8 cellular contexts compared by ENCODE assay signal in genomic region chr6:157756708-157757429, GRCh38.
DNase-seq lines count a peak whose midpoint lies in the region; ATAC-seq, FAIRE-seq and TF ChIP-seq lines count a peak whose summit lies in the region.

No MANE protein-coding gene starts in this region.

- CTCF ChIA-PET in CD8-positive, alpha-beta T cell (lab: Charles Lee) = interaction anchor here (0.6 to 12.5 kb wide), 53 partner anchors 9 to 316 kb away, joined by 3 to 233 read pairs (median 5); partner anchors contain the start of gene SYNJ2
- CTCF ChIA-PET in HepG2 (lab: Yijun Ruan, JAX; ENCODE audit: low intra/inter-chr PET ratio, low total read pairs) = interaction anchor here (1.0 to 1.9 kb wide), 7 partner anchors 43 to 442 kb away, joined by 3 to 31 read pairs (median 6); partner anchors contain the start of gene SNX9

- POLR2A ChIA-PET in CD8-positive, alpha-beta T cell (lab: Charles Lee) = interaction anchor here (0.6 to 2.3 kb wide), 6 partner anchors 83 to 499 kb away, joined by 3 to 9 read pairs (median 4); no protein-coding TSS in a partner anchor
- POLR2A ChIA-PET in HepG2 (lab: Yijun Ruan, JAX) = interaction anchor here (1.0 to 1.6 kb wide), 3 partner anchors 29 to 375 kb away, joined by 4 to 10 read pairs (median 9); no protein-coding TSS in a partner anchor

- peak; percentile 11 for ATAC-seq in CD8-positive, alpha-beta T cell
- peak; percentile 34 for ATAC-seq in HG02588 (IDR thresholded peaks at IDR 0.05; ENCODE audit: unreplicated experiment)
- ATAC-seq in HepG2 = peak; percentile 95
- ATAC-seq in HG02973 (IDR thresholded peaks at IDR 0.05; ENCODE audit: unreplicated experiment) = no peak

- intact Hi-C loops in CD8-positive, alpha-beta T cell (cut with DNase I, micrococcal nuclease) = loop anchor here (1.0 to 5.0 kb wide), 8 partner anchors 7 to 315 kb away; no protein-coding TSS in a partner anchor
- intact Hi-C loops in HepG2 (cut with micrococcal nuclease; ENCODE audit: unreplicated experiment) = loop anchor here (1.0 to 5.0 kb wide), 6 partner anchors 40 to 374 kb away; partner anchors contain the start of gene SNX9

- in situ Hi-C loops in HepG2 (cut with HindIII; ENCODE audit: extremely low pct_ligation_motif_present, low pct_unique_long_range_greater_than_20kb) = loop anchor here (5.0 kb wide), 2 partner anchors 115 to 190 kb away; no protein-coding TSS in a partner anchor

- peak overlapping the region; percentile 7 for H3K4me3 Mint-ChIP-seq in CD8-positive, alpha-beta T cell
- peak overlapping the region; percentile 50 for H3K4me3 Mint-ChIP-seq in chondrocyte (ENCODE audit: unreplicated experiment)

- TF ChIP-seq POLR2A in HepG2 (IDR thresholded peaks at IDR 0.05; ENCODE audit: insufficient read depth in 1 of 2, low read depth in 2 of 2, low read length in 2 of 2) = no peak

- H3K4me3 ChIP-seq in CD8-positive, alpha-beta T cell (ENCODE audit: low read depth, low read length) = peak overlapping the region; percentile 7
- H3K4me3 ChIP-seq in HepG2 (replicated peaks in 1 of 3; ENCODE audit: insufficient read depth in 1 of 3, low read depth in 2 of 3, low read length in 3 of 3) = peak overlapping the region in 2 of 3 experiments; percentile 4 to 34; a peak in 3 of 6 replicates

- 17% methylated on average over 19 of the region's 19 CpGs for WGBS in HepG2 (ENCODE audit: low lambda C conversion rate)

- H4K20me1 ChIP-seq in HepG2 (ENCODE audit: insufficient read depth, low read length) = no peaks in the 10 kb centered on the region

- no peaks in the 10 kb centered on the region for H3K36me3 Mint-ChIP-seq in CD8-positive, alpha-beta T cell
- H3K36me3 Mint-ChIP-seq in chondrocyte (ENCODE audit: low read depth) = no peaks in the 10 kb centered on the region

- peak; percentile 83 for TF ChIP-seq CTCF in CD8-positive, alpha-beta T cell (IDR thresholded peaks at IDR 0.05)
- peak; percentile 93 for TF ChIP-seq CTCF in chondrocyte (IDR thresholded peaks at IDR 0.05)
- peak; percentile 95 for TF ChIP-seq CTCF in HepG2 (CRISPR knock-in tag; IDR thresholded peaks at IDR 0.05)

- no peaks in the 10 kb centered on the region for H3K79me2 ChIP-seq in HepG2 (ENCODE audit: insufficient read depth, low read length)

- H3K4me2 ChIP-seq in HepG2 (ENCODE audit: low read depth, low read length) = peak overlapping the region; percentile 74

- no TSS peak for BruUV-seq in HepG2 (replicated peaks; lab: Mats Ljungman, UMichigan)

- H3K9ac ChIP-seq in HepG2 (ENCODE audit: insufficient read depth, low read depth, low read length) = peak overlapping the region; percentile 33; the same call in 1 of the 2 replicates

- H3K4me1 ChIP-seq in CD8-positive, alpha-beta T cell (ENCODE audit: insufficient read depth, low read length) = peaks cover 63% of the 10 kb centered on the region
- H3K4me1 ChIP-seq in HepG2 (ENCODE audit: insufficient read depth, low read length) = peaks cover 57% of the 10 kb centered on the region

- TF ChIP-seq EP300 in HepG2 (IDR thresholded peaks at IDR 0.05; ENCODE audit: low read depth in 2 of 2, low read length in 2 of 2) (no peak; a peak in 1 of 4 replicates), HepG2 (CRISPR knock-in tag; IDR thresholded peaks at IDR 0.05; ENCODE audit: borderline replicate concordance) (no peak)

- H3K9me3 Mint-ChIP-seq in CD8-positive, alpha-beta T cell = peaks cover 3% of the 10 kb centered on the region
- H3K9me3 Mint-ChIP-seq in chondrocyte (ENCODE audit: low read depth) = no peaks in the 10 kb centered on the region

- H3K27me3 Mint-ChIP-seq in CD8-positive, alpha-beta T cell (ENCODE audit: low read depth) = no peaks in the 10 kb centered on the region
- no peaks in the 10 kb centered on the region for H3K27me3 Mint-ChIP-seq in chondrocyte (ENCODE audit: low read depth)

- H3K27ac Mint-ChIP-seq in CD8-positive, alpha-beta T cell = peak overlapping the region; percentile 89
- peak overlapping the region; percentile 88 for H3K27ac Mint-ChIP-seq in chondrocyte (ENCODE audit: unreplicated experiment)

- peaks cover 72% of the 10 kb centered on the region for H3K4me1 Mint-ChIP-seq in CD8-positive, alpha-beta T cell (ENCODE audit: low read depth)
- peaks cover 59% of the 10 kb centered on the region for H3K4me1 Mint-ChIP-seq in chondrocyte (ENCODE audit: low read depth)

- H3K27ac ChIP-seq in CD8-positive, alpha-beta T cell (ENCODE audit: low read depth, low read length) = no peak overlapping the region
- no peak overlapping the region for H3K27ac ChIP-seq in HepG2 (ENCODE audit: extremely low read length, insufficient read depth, low read length)

- H3K9me3 ChIP-seq in CD8-positive, alpha-beta T cell (ENCODE audit: low read length) = no peaks in the 10 kb centered on the region
- peaks cover 6% of the 10 kb centered on the region; the same call in 1 of the 2 replicates for H3K9me3 ChIP-seq in HepG2 (ENCODE audit: low read length)

- no peaks in the 10 kb centered on the region for H3K27me3 ChIP-seq in CD8-positive, alpha-beta T cell (ENCODE audit: insufficient read depth, low read length)
- peaks cover 0 to 2% of the 10 kb centered on the region in 2 experiments; a peak in 1 of 5 replicates for H3K27me3 ChIP-seq in HepG2 (ENCODE audit: control insufficient read depth in 1 of 2, insufficient read depth in 2 of 2, low read length in 2 of 2)

- no peaks in the 10 kb centered on the region for H3K36me3 ChIP-seq in CD8-positive, alpha-beta T cell (ENCODE audit: insufficient read depth, low read length)
- H3K36me3 ChIP-seq in HepG2 (replicated peaks in 1 of 2; ENCODE audit: control insufficient read depth in 1 of 2, insufficient read depth in 2 of 2, low read length in 2 of 2) = no peaks in the 10 kb centered on the region

- peak; percentile 64 to 86 (median 78) for DNase-seq in CD8-positive, alpha-beta T cell
- DNase-seq in NCI-H510A (lab: John Stamatoyannopoulos, UW) = peak; percentile 23
- DNase-seq in activated CD4-positive, alpha-beta T cell treated with anti-CD3 and anti-CD28 coated beads for 4 hours = peak; percentile 72 to 85
- no peak for DNase-seq in chondrocyte (ENCODE audit: low spot score)
- peak; percentile 81 for DNase-seq in HepG2 (ENCODE audit: low spot score)
- DNase-seq in stimulated activated CD4-positive, alpha-beta T cell treated with anti-CD3 and anti-CD28 coated beads, Interleukin-4, amount 100 ng/mL, for 4 hours = peak; percentile 69 to 75

- peak overlapping the region; percentile 72 for H2AFZ ChIP-seq in HepG2 (ENCODE audit: low read length)

- TF ChIP-seq RAD21 in HepG2 (CRISPR knock-in tag; IDR thresholded peaks at IDR 0.05) = peak; percentile 96

- FAIRE-seq in HepG2 (lab: Jason Lieb, UNC) = peak; percentile 81

TF ChIP-seq in HepG2, 621 proteins besides CTCF, POLR2A, EP300 and RAD21 (continues in another document):
- 0 out of 2 replicates have a peak, but pooled peaks have one; percentile 18 for TF ChIP-seq HOMEZ (CRISPR knock-in tag; IDR thresholded peaks at IDR 0.05; ENCODE audit: low read depth)
- TF ChIP-seq ZNF234 (CRISPR knock-in tag; conservative IDR thresholded peaks at IDR 0.05) = no peak
- TF ChIP-seq, protein P1, sequence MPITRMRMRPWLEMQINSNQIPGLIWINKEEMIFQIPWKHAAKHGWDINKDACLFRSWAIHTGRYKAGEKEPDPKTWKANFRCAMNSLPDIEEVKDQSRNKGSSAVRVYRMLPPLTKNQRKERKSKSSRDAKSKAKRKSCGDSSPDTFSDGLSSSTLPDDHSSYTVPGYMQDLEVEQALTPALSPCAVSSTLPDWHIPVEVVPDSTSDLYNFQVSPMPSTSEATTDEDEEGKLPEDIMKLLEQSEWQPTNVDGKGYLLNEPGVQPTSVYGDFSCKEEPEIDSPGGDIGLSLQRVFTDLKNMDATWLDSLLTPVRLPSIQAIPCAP (CRISPR knock-in tag; IDR thresholded peaks at IDR 0.05; ENCODE audit: low read depth) = no peak
- TF ChIP-seq GATAD1 (CRISPR knock-in tag; IDR thresholded peaks at IDR 0.05) = 0 out of 2 replicates have a peak, but pooled peaks have one; percentile 26
- TF ChIP-seq, protein P2, sequence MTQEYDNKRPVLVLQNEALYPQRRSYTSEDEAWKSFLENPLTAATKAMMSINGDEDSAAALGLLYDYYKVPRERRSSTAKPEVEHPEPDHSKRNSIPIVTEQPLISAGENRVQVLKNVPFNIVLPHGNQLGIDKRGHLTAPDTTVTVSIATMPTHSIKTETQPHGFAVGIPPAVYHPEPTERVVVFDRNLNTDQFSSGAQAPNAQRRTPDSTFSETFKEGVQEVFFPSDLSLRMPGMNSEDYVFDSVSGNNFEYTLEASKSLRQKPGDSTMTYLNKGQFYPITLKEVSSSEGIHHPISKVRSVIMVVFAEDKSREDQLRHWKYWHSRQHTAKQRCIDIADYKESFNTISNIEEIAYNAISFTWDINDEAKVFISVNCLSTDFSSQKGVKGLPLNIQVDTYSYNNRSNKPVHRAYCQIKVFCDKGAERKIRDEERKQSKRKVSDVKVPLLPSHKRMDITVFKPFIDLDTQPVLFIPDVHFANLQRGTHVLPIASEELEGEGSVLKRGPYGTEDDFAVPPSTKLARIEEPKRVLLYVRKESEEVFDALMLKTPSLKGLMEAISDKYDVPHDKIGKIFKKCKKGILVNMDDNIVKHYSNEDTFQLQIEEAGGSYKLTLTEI (CRISPR knock-in tag; conservative IDR thresholded peaks at IDR 0.05) = no peak
